ENCODE assay signal across 8 cellular contexts in genomic region chr15:41331833-41332787, GRCh38. TPM values are rescaled to one million over a fixed set of nuclear protein-coding genes. Genes with fewer than 3 reads are reported as not detected.
DNase-seq lines count a peak whose midpoint lies in the region; TF ChIP-seq lines count a peak whose summit lies in the region.

OIP5 (minus strand) TSS chr15:41332591; CDS start chr15:41332561, 30 bp downstream.

- H3K4me1 ChIP-seq in Loucy (ENCODE audit: insufficient read depth, low read length, poor library complexity, severe bottlenecking) (peaks cover 30% of the 10 kb centered on the region), neural progenitor cell (peaks cover 22% of the 10 kb centered on the region)

- H3K27ac ChIP-seq in neural progenitor cell = peak within 1 kb of the TSS; percentile 68

- no peaks in the 10 kb centered on the region for H3K9me3 Mint-ChIP-seq in neural progenitor cell

- H3K9me2 ChIP-seq in Loucy (replicated peaks; ENCODE audit: low read depth, low read length) = no peaks in the 10 kb centered on the region

- no peaks in the 10 kb centered on the region for H3K9me3 ChIP-seq in Loucy (ENCODE audit: insufficient read depth, low read depth, low read length)
- H3K9me3 ChIP-seq in neural progenitor cell (ENCODE audit: low read depth) = no peaks in the 10 kb centered on the region

- H3K9ac ChIP-seq in Loucy (ENCODE audit: low read depth, low read length, poor library complexity, severe bottlenecking) (peak within 1 kb of the TSS; percentile 99), neural progenitor cell (peak within 1 kb of the TSS; percentile 73)

- peak within 1 kb of the TSS; percentile 100 for H3K4me3 Mint-ChIP-seq in neural progenitor cell

- no peaks in the 10 kb centered on the region for H3K27me3 ChIP-seq in H7 (ENCODE audit: control insufficient read depth, insufficient read depth, low read length)
- H3K27me3 ChIP-seq in Loucy (ENCODE audit: insufficient read depth, low read length, poor library complexity, severe bottlenecking) = peaks cover 11% of the 10 kb centered on the region
- H3K27me3 ChIP-seq in neural progenitor cell = no peaks in the 10 kb centered on the region

- H3K27me3 Mint-ChIP-seq in neural progenitor cell (ENCODE audit: insufficient read depth, low read depth) = peaks cover 2% of the 10 kb centered on the region

- peak; percentile 63 for TF ChIP-seq CTCF in Loucy (conservative IDR thresholded peaks at IDR 0.05; ENCODE audit: low read length)
- TF ChIP-seq CTCF in fibroblast of villous mesenchyme (IDR thresholded peaks at IDR 0.05; ENCODE audit: insufficient read depth, low read depth, low read length) = peak; percentile 73
- TF ChIP-seq CTCF in neural progenitor cell (IDR thresholded peaks at IDR 0.05) = peak; percentile 63

- H3K79me2 ChIP-seq in Loucy (ENCODE audit: insufficient read depth, low read length) (peaks cover 78% of the 10 kb centered on the region), neural progenitor cell (ENCODE audit: low read depth) (peaks cover 65% of the 10 kb centered on the region)

- in situ Hi-C loops in G401 (cut with HindIII; ENCODE audit: low sequenced_read_pairs) = no loop called here

- H4K20me1 ChIP-seq in Loucy (ENCODE audit: insufficient read depth, low read length, poor library complexity, severe bottlenecking) = peaks cover 10% of the 10 kb centered on the region
- peaks cover 37% of the 10 kb centered on the region for H4K20me1 ChIP-seq in neural progenitor cell (ENCODE audit: low read depth)

- peaks cover 3% of the 10 kb centered on the region; the same call in 1 of the 2 replicates for H3K36me3 ChIP-seq in H7 (replicated peaks; ENCODE audit: control insufficient read depth, insufficient read depth, low read length)
- no peaks in the 10 kb centered on the region for H3K36me3 ChIP-seq in Loucy (ENCODE audit: insufficient read depth, low read length)
- peaks cover 4% of the 10 kb centered on the region for H3K36me3 ChIP-seq in neural progenitor cell

- H3K4me1 Mint-ChIP-seq in neural progenitor cell = peaks cover 22% of the 10 kb centered on the region

- peak within 1 kb of the TSS; percentile 97 for H2AFZ ChIP-seq in Loucy (ENCODE audit: low read length)
- H2AFZ ChIP-seq in neural progenitor cell (replicated peaks) = peak within 1 kb of the TSS; percentile 98

- H3K36me3 Mint-ChIP-seq in neural progenitor cell = peaks cover 12% of the 10 kb centered on the region

- peak within 1 kb of the TSS; percentile 99 for H3K27ac Mint-ChIP-seq in neural progenitor cell

- peak; percentile 100 for DNase-seq in G401 (ENCODE audit: low spot score)
- DNase-seq in H7 = peak; percentile 95
- DNase-seq in SHP77 (lab: John Stamatoyannopoulos, UW) = peak; percentile 99 to 100
- peak; percentile 97 for DNase-seq in activated effector memory CD4-positive, alpha-beta T cell treated with Interleukin-2 at 50 U/mL for 16 hours
- peak; percentile 100 for DNase-seq in fibroblast of villous mesenchyme (ENCODE audit: low read depth)
- DNase-seq in neural progenitor cell (ENCODE audit: low spot score) = peak; percentile 100
- peak; percentile 100 for DNase-seq in stromal cell of bone marrow (ENCODE audit: low read depth)

- H3F3A ChIP-seq in Loucy (ENCODE audit: low read depth) = no peaks in the 10 kb centered on the region
- H3F3A ChIP-seq in neural progenitor cell (ENCODE audit: low read depth) = peaks cover 29% of the 10 kb centered on the region

- H3K4me3 ChIP-seq in H7 (ENCODE audit: insufficient read depth, low read depth, low read length) = peak within 1 kb of the TSS; percentile 99
- H3K4me3 ChIP-seq in Loucy (ENCODE audit: low read length, poor library complexity, severe bottlenecking) = peak within 1 kb of the TSS; percentile 100
- peak within 1 kb of the TSS; percentile 91 for H3K4me3 ChIP-seq in fibroblast of villous mesenchyme (ENCODE audit: low read depth, low read length)
- peak within 1 kb of the TSS; percentile 91 for H3K4me3 ChIP-seq in neural progenitor cell

- peak within 1 kb of the TSS; percentile 93 for H3K4me2 ChIP-seq in Loucy (ENCODE audit: low read depth, low read length, poor library complexity, severe bottlenecking)
- peak within 1 kb of the TSS; percentile 89 for H3K4me2 ChIP-seq in neural progenitor cell

RNA-seq across cellular contexts. Expression of gene OIP5, which starts in this region (rescaled TPM):
- total RNA-seq in G401 (2014; rRNA removed; shearing (Covaris generic)) = 43.0 and 45.4 TPM in 2 replicates
- total RNA-seq in H7 (2014; rRNA removed; shearing (Covaris generic)) = 45.0 and 46.2 TPM in 2 replicates
- total RNA-seq in fibroblast of villous mesenchyme = 2.6 and 8.6 TPM in 2 replicates
- total RNA-seq in neural progenitor cell (ENCODE audit: low replicate concordance) = 70.2 and 80.9 TPM in 2 replicates

Comparison
In these comparisons a context has a peak if more than half of its experiments do, and no peak if none do; other contexts are left out.
1. Peak in every context shown above with its lines: DNase-seq, H3K4me3 ChIP-seq and H3K27ac ChIP-seq.